In the genomic region with DNA sequence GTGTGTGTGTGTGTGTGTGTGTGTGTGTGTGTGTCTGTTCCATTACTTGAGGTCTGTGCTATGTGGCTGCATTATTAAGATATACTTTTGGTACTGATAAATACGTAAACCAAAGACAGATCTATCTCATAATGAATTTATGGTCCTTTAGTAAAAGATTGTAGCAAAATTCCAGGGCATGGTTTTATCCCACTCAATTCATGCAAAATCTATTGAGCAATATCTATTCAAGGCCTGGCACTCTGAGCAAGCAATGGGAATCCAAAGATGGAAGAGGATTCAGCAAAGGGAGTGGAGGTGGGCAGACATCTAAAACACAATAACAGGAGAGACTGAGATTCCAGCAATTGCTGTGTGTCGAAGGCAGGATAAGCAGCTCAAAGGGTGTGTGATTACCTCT, we compare ENCODE assay signal across 15 cellular contexts.
DNase-seq lines count a peak whose midpoint lies in the region; ATAC-seq and TF ChIP-seq lines count a peak whose summit lies in the region.
"Had no signal": no experiment of that assay in that cellular context is flagged by ENCODE, and none has a peak within 500 bp of the region (broad histone marks: within the 10 kb centered on the region; RNA-seq: fewer than 3 reads in every experiment).

No MANE protein-coding gene starts in this region.

- H4K20me1 ChIP-seq in Karpas-422 (ENCODE audit: insufficient read depth, low read depth, low read length), result no peaks in the 10 kb centered on the region

- TF ChIP-seq POLR2A in esophagus muscularis mucosa (IDR thresholded peaks at IDR 0.05; ENCODE audit: low read depth) (no peak), GM18505 (IDR thresholded peaks at IDR 0.05; ENCODE audit: borderline replicate concordance, extremely low read depth, insufficient read depth, insufficient read length) (no peak)

- TF ChIP-seq EP300 in esophagus muscularis mucosa (IDR thresholded peaks at IDR 0.05), result no peak

- H3K4me3 ChIP-seq in Karpas-422 (ENCODE audit: low read length), result peak overlapping the region; percentile 6; the same call in 1 of the 2 replicates
- no peak overlapping the region for H3K4me3 ChIP-seq in esophagus muscularis mucosa
- H3K4me3 ChIP-seq in lower lobe of right lung, result no peak overlapping the region

- ATAC-seq in lower lobe of right lung, result no peak
- ATAC-seq in GM18505 (IDR thresholded peaks at IDR 0.05; ENCODE audit: unreplicated experiment), result no peak
- no peak for ATAC-seq in HG03457 (IDR thresholded peaks at IDR 0.05; ENCODE audit: unreplicated experiment)

- H3K4me1 ChIP-seq in Karpas-422 (ENCODE audit: low read length), result peaks cover 99% of the 10 kb centered on the region
- peaks cover 15 to 43% (median 41%) of the 10 kb centered on the region in 4 donors for H3K4me1 ChIP-seq in esophagus muscularis mucosa
- peaks cover 48% of the 10 kb centered on the region for H3K4me1 ChIP-seq in lower lobe of right lung

- H3K9me3 ChIP-seq in Karpas-422 (ENCODE audit: low read length), result no peaks in the 10 kb centered on the region
- no peaks in the 10 kb centered on the region for H3K9me3 ChIP-seq in esophagus muscularis mucosa
- H3K9me3 ChIP-seq in lower lobe of right lung, result no peaks in the 10 kb centered on the region

- no peaks in the 10 kb centered on the region for H3K9me2 ChIP-seq in Karpas-422 (replicated peaks; ENCODE audit: insufficient read depth, low read length)

- intact Hi-C loops in esophagus muscularis mucosa (cut with DNase I), result no loop called here
- intact Hi-C loops in lower lobe of right lung (cut with DNase I), result no loop called here

- DNase-seq in Karpas-422 (no peak), esophagus muscularis mucosa (ENCODE audit: extremely low spot score) (no peak), lower lobe of right lung (no peak), NCI-H1048 (lab: John Stamatoyannopoulos, UW) (no peak)
- DNase-seq in activated CD4-positive, alpha-beta T cell treated with anti-CD3 and anti-CD28 coated beads for 48 hours, result no peak
- DNase-seq: activated CD4-positive, CD25-positive, alpha-beta regulatory T cell; anterior cingulate cortex; cortex of kidney; NCI-H1417 treated with DMSO at 0.1 percent for 48 hours; NCI-H446 treated with DMSO at 0.1 percent for 48 hours; posterior cingulate gyrus; stimulated activated CD4-positive, alpha-beta T cell treated with anti-CD3 and anti-CD28 coated beads, Interleukin-12 subunit alpha, Interleukin-12 subunit beta, amount 100 ng/mL, for 4 hours had no signal

- no peak for TF ChIP-seq CTCF in esophagus muscularis mucosa (IDR thresholded peaks at IDR 0.05)
- TF ChIP-seq CTCF in lower lobe of right lung (IDR thresholded peaks at IDR 0.05), result no peak

- H3K27ac ChIP-seq in Karpas-422 (ENCODE audit: low read length) (peak overlapping the region; percentile 99), esophagus muscularis mucosa (replicated peaks in 1 of 4) (peak overlapping the region in 3 of 4 donors; percentile 59 to 66 (median 62)), lower lobe of right lung (peak overlapping the region; percentile 68), temporal lobe (ENCODE audit: low read depth, low read length) (peak overlapping the region; percentile 25)

- WGBS in esophagus muscularis mucosa, result 98% methylated on average over 2 of the region's 2 CpGs

- H3K79me2 ChIP-seq in Karpas-422 (ENCODE audit: low read length), result peaks cover 94% of the 10 kb centered on the region

- peak overlapping the region; percentile 23; the same call in 1 of the 2 replicates for H3K9ac ChIP-seq in Karpas-422 (ENCODE audit: low read length)

- H3K27me3 ChIP-seq in Karpas-422 (ENCODE audit: low read length) (no peaks in the 10 kb centered on the region), esophagus muscularis mucosa (no peaks in the 10 kb centered on the region), lower lobe of right lung (ENCODE audit: low read depth) (no peaks in the 10 kb centered on the region)

- H3K36me3 ChIP-seq in Karpas-422 (ENCODE audit: insufficient read depth, low read length) (peaks cover 53% of the 10 kb centered on the region), esophagus muscularis mucosa (peaks cover 0 to 6% (median 2%) of the 10 kb centered on the region in 4 donors), lower lobe of right lung (peaks cover 3% of the 10 kb centered on the region)

- H3K4me2 ChIP-seq in Karpas-422 (ENCODE audit: low read depth, low read length, poor library complexity, severe bottlenecking), result peak overlapping the region; percentile 72

- no peak overlapping the region for H2AFZ ChIP-seq in Karpas-422 (ENCODE audit: low read length)

Comparison
In these comparisons a context has a peak if more than half of its experiments do, and no peak if none do; other contexts are left out.
1. H3K27ac ChIP-seq: peak in every context shown above with its lines; median percentile 99 in Karpas-422; 68 in lower lobe of right lung; 62 in esophagus muscularis mucosa; 25 in temporal lobe.